ENCODE assay signal across 13 cellular contexts in the genomic region with DNA sequence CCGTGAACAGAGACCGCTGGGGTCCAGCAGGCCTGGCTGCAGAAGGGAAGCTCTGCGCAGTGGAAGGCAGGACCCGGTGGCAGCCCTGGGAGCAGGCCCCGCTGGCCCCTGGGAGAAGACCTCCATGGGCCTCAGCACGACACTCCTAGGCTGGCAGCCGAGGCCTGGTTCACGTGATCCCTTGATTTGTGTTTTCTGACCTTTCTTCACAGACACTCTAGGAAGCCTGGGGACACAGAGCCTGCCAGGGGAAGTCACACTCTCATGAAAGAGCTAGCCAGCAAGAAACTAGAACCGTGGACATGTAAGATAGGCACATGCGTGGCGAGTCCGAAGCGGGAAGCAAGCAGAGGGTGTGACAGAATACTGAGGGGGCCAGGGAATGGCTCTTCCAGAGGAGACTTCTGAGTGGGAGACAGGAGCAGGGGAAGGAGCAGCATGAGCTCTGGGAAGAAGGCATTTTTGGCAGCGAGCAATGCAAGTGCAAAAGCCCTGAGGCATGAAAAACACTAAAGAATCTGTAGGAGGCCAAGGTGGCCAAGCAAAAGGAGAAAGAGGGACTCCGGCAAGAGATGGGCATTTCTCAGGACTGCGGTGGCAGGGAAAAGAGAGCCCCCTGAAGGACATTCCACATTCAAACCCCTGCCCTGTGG. TPM values are rescaled to one million over a fixed set of nuclear protein-coding genes. Genes with fewer than 3 reads are reported as not detected.
DNase-seq lines count a peak whose midpoint lies in the region; ATAC-seq, FAIRE-seq and TF ChIP-seq lines count a peak whose summit lies in the region.
"Had no signal": no experiment of that assay in that cellular context is flagged by ENCODE, and none has a peak within 500 bp of the region (broad histone marks: within the 10 kb centered on the region; RNA-seq: fewer than 3 reads in every experiment).

No MANE protein-coding gene starts in this region.

- TF ChIP-seq EP300 in HepG2 (IDR thresholded peaks at IDR 0.05; ENCODE audit: low read depth in 2 of 2, low read length in 2 of 2) (no peak), HepG2 (CRISPR knock-in tag; IDR thresholded peaks at IDR 0.05; ENCODE audit: borderline replicate concordance) (no peak)

- no peak for TF ChIP-seq RAD21 in HepG2 (CRISPR knock-in tag; IDR thresholded peaks at IDR 0.05)

- H3K79me2 ChIP-seq in HepG2 (ENCODE audit: insufficient read depth, low read length): no peaks in the 10 kb centered on the region

- no peak overlapping the region for H3K9ac ChIP-seq in BLaER1
- no peak overlapping the region for H3K9ac ChIP-seq in HepG2 (ENCODE audit: insufficient read depth, low read depth, low read length)

- no peak overlapping the region for H3K27ac ChIP-seq in BLaER1
- peak overlapping the region; percentile 88 to 90 for H3K27ac ChIP-seq in ascending aorta
- no peak overlapping the region for H3K27ac ChIP-seq in HepG2 (ENCODE audit: extremely low read length, insufficient read depth, low read length)
- H3K27ac ChIP-seq in gastrocnemius medialis: peak overlapping the region; percentile 47 to 73 (median 60)

- WGBS in HepG2 (ENCODE audit: low lambda C conversion rate): 72% methylated on average over 9 of the region's 16 CpGs

- H3K9me3 ChIP-seq in BLaER1 (no peaks in the 10 kb centered on the region), ascending aorta (no peaks in the 10 kb centered on the region), HepG2 (ENCODE audit: low read length) (no peaks in the 10 kb centered on the region), gastrocnemius medialis (no peaks in the 10 kb centered on the region)

- peak overlapping the region; percentile 13; the same call in 1 of the 2 replicates for H3K4me2 ChIP-seq in BLaER1
- H3K4me2 ChIP-seq in HepG2 (ENCODE audit: low read depth, low read length): peak overlapping the region; percentile 81

- no peaks in the 10 kb centered on the region for H3K27me3 ChIP-seq in BLaER1
- H3K27me3 ChIP-seq in ascending aorta: no peaks in the 10 kb centered on the region
- peaks cover 0 to 22% of the 10 kb centered on the region in 2 experiments; a peak in 2 of 5 replicates for H3K27me3 ChIP-seq in HepG2 (ENCODE audit: control insufficient read depth in 1 of 2, insufficient read depth in 2 of 2, low read length in 2 of 2)
- H3K27me3 ChIP-seq in gastrocnemius medialis: no peaks in the 10 kb centered on the region

- TF ChIP-seq CTCF in ascending aorta (IDR thresholded peaks at IDR 0.05): no peak
- no peak for TF ChIP-seq CTCF in HepG2 (CRISPR knock-in tag; IDR thresholded peaks at IDR 0.05)
- TF ChIP-seq CTCF in gastrocnemius medialis (IDR thresholded peaks at IDR 0.05 in 4 of 5, conservative IDR thresholded peaks at IDR 0.05 in 1 of 5): no peak

- ATAC-seq in HepG2 (peak; percentile 12), gastrocnemius medialis (no peak)
- ATAC-seq: naive thymus-derived CD8-positive, alpha-beta T cell had no signal

- H3K4me1 ChIP-seq in BLaER1 (peaks cover 32% of the 10 kb centered on the region), ascending aorta (peaks cover 16 to 27% of the 10 kb centered on the region in 2 donors), HepG2 (ENCODE audit: insufficient read depth, low read length) (peaks cover 74% of the 10 kb centered on the region), gastrocnemius medialis (no peaks in the 10 kb centered on the region)

- in situ Hi-C loops in HepG2 (cut with HindIII; ENCODE audit: extremely low pct_ligation_motif_present, low pct_unique_long_range_greater_than_20kb): no loop called here
- in situ Hi-C loops in gastrocnemius medialis (cut with MboI; ENCODE audit: low sequenced_read_pairs in 4 of 4): no loop called here
- in situ Hi-C loops in G401 (cut with HindIII; ENCODE audit: low sequenced_read_pairs): no loop called here

- no TSS peak for BruUV-seq in HepG2 (replicated peaks; lab: Mats Ljungman, UMichigan)

- TF ChIP-seq POLR2A in HepG2 (IDR thresholded peaks at IDR 0.05; ENCODE audit: insufficient read depth in 1 of 2, low read depth in 2 of 2, low read length in 2 of 2) (no peak), gastrocnemius medialis (IDR thresholded peaks at IDR 0.05) (no peak)

- H2AFZ ChIP-seq in HepG2 (ENCODE audit: low read length): no peak overlapping the region

- H3K4me3 ChIP-seq in BLaER1 (no peak overlapping the region), ascending aorta (peak overlapping the region in 1 of 2 donors; percentile 87), HepG2 (replicated peaks in 1 of 3; ENCODE audit: insufficient read depth in 1 of 3, low read depth in 2 of 3, low read length in 3 of 3) (peak overlapping the region in 1 of 3 experiments; percentile 62; a peak in 1 of 6 replicates), gastrocnemius medialis (no peak overlapping the region)
- H3K4me3 ChIP-seq: K562 had no signal

- POLR2A ChIA-PET in HepG2 (lab: Yijun Ruan, JAX): interaction anchor here (1.3 kb wide), 1 partner anchor 8 kb away, joined by 3 read pairs; no protein-coding TSS in a partner anchor

- intact Hi-C loops in ascending aorta (cut with DNase I): loop anchor here (1.0 kb wide), 1 partner anchor 22 kb away; no protein-coding TSS in a partner anchor
- intact Hi-C loops in HepG2 (cut with micrococcal nuclease; ENCODE audit: unreplicated experiment): no loop called here
- intact Hi-C loops in gastrocnemius medialis (cut with DNase I; ENCODE audit: low total_unique reads): no loop called here

- no peak for FAIRE-seq in HepG2 (lab: Jason Lieb, UNC)
- FAIRE-seq: H54, K562 had no signal

- H3K36me3 ChIP-seq in BLaER1 (no peaks in the 10 kb centered on the region), ascending aorta (peaks cover 33 to 34% of the 10 kb centered on the region in 2 donors), HepG2 (replicated peaks in 1 of 2; ENCODE audit: control insufficient read depth in 1 of 2, insufficient read depth in 2 of 2, low read length in 2 of 2) (no peaks in the 10 kb centered on the region), gastrocnemius medialis (no peaks in the 10 kb centered on the region)

- DNase-seq in ascending aorta (ENCODE audit: low spot score in 2 of 2): peak in 1 of 2 donors; percentile 71
- no peak for DNase-seq in HepG2 (ENCODE audit: low spot score)
- no peak for DNase-seq in gastrocnemius medialis
- DNase-seq in C1 segment of cervical spinal cord (lab: John Stamatoyannopoulos, UW): no peak
- DNase-seq in G401 (ENCODE audit: low spot score): no peak
- DNase-seq in foreskin melanocyte: no peak
- no peak for DNase-seq in NCI-H748 (lab: John Stamatoyannopoulos, UW; ENCODE audit: unreplicated experiment)
- DNase-seq: GF-D8; naive thymus-derived CD8-positive, alpha-beta T cell; NCI-H2029 had no signal

- CTCF ChIA-PET in HepG2 (lab: Yijun Ruan, JAX; ENCODE audit: low intra/inter-chr PET ratio, low total read pairs): no interaction called here

- no peaks in the 10 kb centered on the region for H4K20me1 ChIP-seq in BLaER1
- no peaks in the 10 kb centered on the region for H4K20me1 ChIP-seq in HepG2 (ENCODE audit: insufficient read depth, low read length)

RNA-seq across cellular contexts. Expression of a gene that starts 26.6 kb away (rescaled TPM):
- total RNA-seq in ascending aorta (46.8 TPM), HepG2 (2016; rRNA removed; fragmentation: Illumina TruSeq; extraction: Trizol) (0.29 and 0.32 TPM in 2 replicates), gastrocnemius medialis (1 to 10 TPM in 1 of 4 donors, not detected in 3; 1.2 TPM)
- total RNA-seq in HepG2 (2016; cell fraction: cytosol; rRNA removed; fragmentation: Illumina TruSeq; extraction: Trizol; ENCODE audit: low read depth): 0.71 and 1.4 TPM in 2 replicates
- 0.48 and 0.80 TPM in 2 replicates for total RNA-seq in HepG2 (2016; cell fraction: insoluble cytoplasmic fraction; rRNA removed; fragmentation: Illumina TruSeq; extraction: Trizol)
- total RNA-seq in HepG2 (2016; cell fraction: membrane; rRNA removed; fragmentation: Illumina TruSeq; extraction: Trizol): 0.37 and 0.55 TPM in 2 replicates
- total RNA-seq in HepG2 (2016; cell fraction: nucleus; rRNA removed; fragmentation: Illumina TruSeq; extraction: Trizol): not detected in 2 replicates
- 2.6 and 5.0 TPM in 2 replicates for polyA plus RNA-seq in HepG2 (2011; rRNA removed)
- polyA plus RNA-seq in HepG2 (2011; cell fraction: cytosol; rRNA removed): 3.4 and 4.2 TPM in 2 replicates
- 1.4 and 3.5 TPM in 2 replicates for polyA plus RNA-seq in HepG2 (2011; cell fraction: nucleus; rRNA removed)
- polyA plus RNA-seq in HepG2 (2012): 2.6 and 3.0 TPM in 2 replicates
- 0.71 and 0.88 TPM in 2 replicates for polyA plus RNA-seq in HepG2 (2016; cell fraction: cytosol; fragmentation: Illumina TruSeq; extraction: Trizol; ENCODE audit: low read depth)
- polyA plus RNA-seq in HepG2 (2016; cell fraction: insoluble cytoplasmic fraction; fragmentation: Illumina TruSeq; extraction: Trizol; ENCODE audit: low read depth): 0.54 and 0.76 TPM in 2 replicates
- polyA plus RNA-seq in HepG2 (2016; cell fraction: membrane; fragmentation: Illumina TruSeq; extraction: Trizol; ENCODE audit: low read depth): 0.31 and 0.54 TPM in 2 replicates
- 1.0 TPM in 1 of 2 replicates, not detected in the other for polyA plus RNA-seq in HepG2 (2016; cell fraction: nucleus; fragmentation: Illumina TruSeq; extraction: Trizol; ENCODE audit: insufficient read depth, low read depth)
- 2.3 TPM in 1 of 2 replicates, not detected in the other for polyA minus RNA-seq in HepG2 (2011; rRNA and poly(A)+ RNA removed; ENCODE audit: low replicate concordance)
- polyA minus RNA-seq in HepG2 (2011; cell fraction: cytosol; rRNA and poly(A)+ RNA removed): not detected in 2 replicates
- polyA minus RNA-seq in HepG2 (2011; cell fraction: nucleus; rRNA and poly(A)+ RNA removed): not detected in 2 replicates
- 0.27 and 1.4 TPM in 2 replicates for total RNA-seq in G401 (2014; rRNA removed; shearing (Covaris generic))
- total RNA-seq: naive thymus-derived CD8-positive, alpha-beta T cell had no signal
- polyA plus RNA-seq: naive thymus-derived CD8-positive, alpha-beta T cell had no signal

RNA-seq across cellular contexts. Expression of a gene that starts 47.8 kb away (rescaled TPM):
- 1.5 TPM for total RNA-seq in ascending aorta
- total RNA-seq in HepG2 (2016; rRNA removed; fragmentation: Illumina TruSeq; extraction: Trizol): 0.24 and 1.00 TPM in 2 replicates
- 0.10 and 0.26 TPM in 2 replicates for total RNA-seq in HepG2 (2016; cell fraction: cytosol; rRNA removed; fragmentation: Illumina TruSeq; extraction: Trizol; ENCODE audit: low read depth)
- total RNA-seq in HepG2 (2016; cell fraction: insoluble cytoplasmic fraction; rRNA removed; fragmentation: Illumina TruSeq; extraction: Trizol): 0.27 and 0.78 TPM in 2 replicates
- total RNA-seq in HepG2 (2016; cell fraction: membrane; rRNA removed; fragmentation: Illumina TruSeq; extraction: Trizol): 0.24 and 0.56 TPM in 2 replicates
- total RNA-seq in HepG2 (2016; cell fraction: nucleus; rRNA removed; fragmentation: Illumina TruSeq; extraction: Trizol): 1.0 and 1.1 TPM in 2 replicates
- 3.7 and 5.6 TPM in 2 replicates for polyA plus RNA-seq in HepG2 (2011; rRNA removed)
- 3.7 and 4.7 TPM in 2 replicates for polyA plus RNA-seq in HepG2 (2011; cell fraction: cytosol; rRNA removed)
- polyA plus RNA-seq in HepG2 (2011; cell fraction: nucleus; rRNA removed): 5.2 TPM in 2 replicates
- 3.3 and 4.0 TPM in 2 replicates for polyA plus RNA-seq in HepG2 (2012)
- polyA plus RNA-seq in HepG2 (2016; cell fraction: cytosol; fragmentation: Illumina TruSeq; extraction: Trizol; ENCODE audit: low read depth): 0.16 TPM in 1 of 2 replicates, not detected in the other
- polyA plus RNA-seq in HepG2 (2016; cell fraction: insoluble cytoplasmic fraction; fragmentation: Illumina TruSeq; extraction: Trizol; ENCODE audit: low read depth): 0.26 and 0.53 TPM in 2 replicates
- polyA plus RNA-seq in HepG2 (2016; cell fraction: membrane; fragmentation: Illumina TruSeq; extraction: Trizol; ENCODE audit: low read depth): 0.11 and 0.14 TPM in 2 replicates
- polyA plus RNA-seq in HepG2 (2016; cell fraction: nucleus; fragmentation: Illumina TruSeq; extraction: Trizol; ENCODE audit: insufficient read depth, low read depth): 2.1 and 2.8 TPM in 2 replicates
- polyA minus RNA-seq in HepG2 (2011; rRNA and poly(A)+ RNA removed; ENCODE audit: low replicate concordance): 4.6 and 4.7 TPM in 2 replicates
- polyA minus RNA-seq in HepG2 (2011; cell fraction: cytosol; rRNA and poly(A)+ RNA removed): 1.8 and 2.4 TPM in 2 replicates
- 2.3 and 4.6 TPM in 2 replicates for polyA minus RNA-seq in HepG2 (2011; cell fraction: nucleus; rRNA and poly(A)+ RNA removed)
- total RNA-seq in gastrocnemius medialis: 1 to 10 TPM in 3 of 4 donors, under 1 TPM in 1; 0.29 to 1.5 (median 1.2) TPM
- total RNA-seq in G401 (2014; rRNA removed; shearing (Covaris generic)): 13.0 and 14.0 TPM in 2 replicates

Comparison
In these comparisons a context has a peak if more than half of its experiments do, and no peak if none do; other contexts are left out.
1. H3K27ac ChIP-seq: peak in ascending aorta (2 of 2) and gastrocnemius medialis (4 of 4); none in BLaER1 (single experiment) and HepG2 (single experiment).
2. RNA of a gene that starts 26.6 kb away (total RNA-seq): 46.8 TPM in ascending aorta (single experiment); 0.29 to 1.4 TPM in HepG2, 0.27 to 1.4 TPM in G401 and 1.2 TPM in gastrocnemius medialis; every median in the first group is over 10 times any median in the second.